ENCODE assay signal across 8 cellular contexts in genomic region chr20:2651772-2652723, GRCh38. TPM values are rescaled to one million over a fixed set of nuclear protein-coding genes. Genes with fewer than 3 reads are reported as not detected.
DNase-seq lines count a peak whose midpoint lies in the region; ATAC-seq and TF ChIP-seq lines count a peak whose summit lies in the region.

A gene with protein sequence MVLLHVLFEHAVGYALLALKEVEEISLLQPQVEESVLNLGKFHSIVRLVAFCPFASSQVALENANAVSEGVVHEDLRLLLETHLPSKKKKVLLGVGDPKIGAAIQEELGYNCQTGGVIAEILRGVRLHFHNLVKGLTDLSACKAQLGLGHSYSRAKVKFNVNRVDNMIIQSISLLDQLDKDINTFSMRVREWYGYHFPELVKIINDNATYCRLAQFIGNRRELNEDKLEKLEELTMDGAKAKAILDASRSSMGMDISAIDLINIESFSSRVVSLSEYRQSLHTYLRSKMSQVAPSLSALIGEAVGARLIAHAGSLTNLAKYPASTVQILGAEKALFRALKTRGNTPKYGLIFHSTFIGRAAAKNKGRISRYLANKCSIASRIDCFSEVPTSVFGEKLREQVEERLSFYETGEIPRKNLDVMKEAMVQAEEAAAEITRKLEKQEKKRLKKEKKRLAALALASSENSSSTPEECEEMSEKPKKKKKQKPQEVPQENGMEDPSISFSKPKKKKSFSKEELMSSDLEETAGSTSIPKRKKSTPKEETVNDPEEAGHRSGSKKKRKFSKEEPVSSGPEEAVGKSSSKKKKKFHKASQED (plus strand): TSS chr20:2652632. CDS start chr20:2652661, 29 bp downstream.

- H3K9me3 ChIP-seq in thoracic aorta = no peaks in the 10 kb centered on the region

- ATAC-seq in HG02610 (IDR thresholded peaks at IDR 0.05; ENCODE audit: unreplicated experiment) (peak; percentile 74), thoracic aorta (ENCODE audit: insufficient number of reproducible peaks, low FRiP score, low read depth) (peak; percentile 91)

- peaks cover 8 to 26% of the 10 kb centered on the region in 2 donors for H3K4me1 ChIP-seq in thoracic aorta (ENCODE audit: control insufficient read depth in 1 of 2, low read depth in 2 of 2)

- no peaks in the 10 kb centered on the region for H3K9me3 Mint-ChIP-seq in activated naive CD8-positive, alpha-beta T cell (ENCODE audit: low read depth)
- H3K9me3 Mint-ChIP-seq in osteocyte (ENCODE audit: unreplicated experiment) = no peaks in the 10 kb centered on the region

- no peak for TF ChIP-seq CTCF in osteocyte (IDR thresholded peaks at IDR 0.05)
- TF ChIP-seq CTCF in thoracic aorta (IDR thresholded peaks at IDR 0.05) = no peak

- H3K4me1 Mint-ChIP-seq in activated naive CD8-positive, alpha-beta T cell (ENCODE audit: low read depth) = peaks cover 43% of the 10 kb centered on the region
- peaks cover 21% of the 10 kb centered on the region for H3K4me1 Mint-ChIP-seq in osteocyte (ENCODE audit: unreplicated experiment)

- H3K36me3 ChIP-seq in thoracic aorta = peaks cover 29% of the 10 kb centered on the region

- DNase-seq in NCI-H1092 treated with DMSO at 0.1 percent for 48 hours (lab: John Stamatoyannopoulos, UW) (peak; percentile 87), SKM-1 treated with dmso at 0.1 percent for 144 hours (lab: John Stamatoyannopoulos, UW; ENCODE audit: unreplicated experiment) (peak; percentile 42), glomerular visceral epithelial cell (ENCODE audit: extremely low spot score) (peak; percentile 96), osteocyte (ENCODE audit: extremely low spot score, unreplicated experiment) (peak; percentile 98), thoracic aorta (ENCODE audit: low spot score) (peak; percentile 64)

- peak within 1 kb of the TSS; percentile 95 for H3K27ac Mint-ChIP-seq in activated naive CD8-positive, alpha-beta T cell
- H3K27ac Mint-ChIP-seq in osteocyte (ENCODE audit: unreplicated experiment) = peak within 1 kb of the TSS; percentile 96

- H3K36me3 Mint-ChIP-seq in activated naive CD8-positive, alpha-beta T cell = peaks cover 21% of the 10 kb centered on the region
- peaks cover 16% of the 10 kb centered on the region for H3K36me3 Mint-ChIP-seq in osteocyte (ENCODE audit: unreplicated experiment)

- H3K4me3 Mint-ChIP-seq in activated naive CD8-positive, alpha-beta T cell = peak within 1 kb of the TSS; percentile 92
- peak within 1 kb of the TSS; percentile 91 for H3K4me3 Mint-ChIP-seq in osteocyte (ENCODE audit: unreplicated experiment)

- H3K4me3 ChIP-seq in GM08714 (ENCODE audit: low read length) (peak within 1 kb of the TSS; percentile 94), thoracic aorta (peak within 1 kb of the TSS; percentile 96)

- peak within 1 kb of the TSS; percentile 89 to 92 for H3K27ac ChIP-seq in thoracic aorta

- H3K27me3 ChIP-seq in thoracic aorta (replicated peaks; ENCODE audit: insufficient read depth) = no peaks in the 10 kb centered on the region

- no peaks in the 10 kb centered on the region for H3K27me3 Mint-ChIP-seq in activated naive CD8-positive, alpha-beta T cell
- H3K27me3 Mint-ChIP-seq in osteocyte (ENCODE audit: unreplicated experiment) = no peaks in the 10 kb centered on the region

RNA-seq across cellular contexts. Expression of the gene that starts here (rescaled TPM):
- total RNA-seq in osteocyte (141 and 142 TPM in 2 replicates), thoracic aorta (100 to 1,000 TPM in 1 of 2 donors, 10 to 100 TPM in 1; 46.2 to 125 TPM)

Comparison
In these comparisons a context has a peak if more than half of its experiments do, and no peak if none do; other contexts are left out.
1. Peak in every context shown above with its lines: DNase-seq, ATAC-seq, H3K4me3 ChIP-seq and H3K27ac ChIP-seq.
2. DNase-seq: peak in every context shown above with its lines; median percentile 98 in osteocyte; 96 in glomerular visceral epithelial cell; 87 in NCI-H1092 treated with DMSO at 0.1 percent for 48 hours; 64 in thoracic aorta; 42 in SKM-1 treated with dmso at 0.1 percent for 144 hours.